In the genomic region with DNA sequence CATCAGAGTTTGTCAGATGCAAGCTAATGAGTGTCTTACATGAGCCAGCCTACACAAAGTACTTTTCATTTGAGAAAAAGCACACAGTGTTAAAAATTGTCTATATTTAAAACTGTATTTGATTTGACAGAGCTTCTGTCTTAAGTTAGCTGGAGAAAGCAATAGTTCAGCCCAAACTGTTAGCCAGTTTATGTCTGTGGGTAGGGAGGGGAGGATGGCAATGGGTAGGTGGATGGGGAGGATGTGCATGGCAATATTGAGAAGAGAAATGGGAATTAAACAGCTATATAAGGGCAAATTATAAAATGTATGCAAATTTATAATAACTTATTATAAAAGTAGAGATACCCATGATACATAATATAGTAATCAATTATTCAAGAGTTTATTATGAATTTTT, we compare ENCODE assay signal across 28 cellular contexts. TPM values are rescaled to one million over a fixed set of nuclear protein-coding genes. Genes with fewer than 3 reads are reported as not detected.
DNase-seq lines count a peak whose midpoint lies in the region; TF ChIP-seq lines count a peak whose summit lies in the region.
"Had no signal": no experiment of that assay in that cellular context is flagged by ENCODE, and none has a peak within 500 bp of the region (broad histone marks: within the 10 kb centered on the region; RNA-seq: fewer than 3 reads in every experiment).

No MANE protein-coding gene starts in this region.

- TF ChIP-seq CTCF in nephron progenitor cell (IDR thresholded peaks at IDR 0.05): no peak
- TF ChIP-seq CTCF in glutamatergic neuron (IDR thresholded peaks at IDR 0.05; ENCODE audit: partially characterized antibody, unreplicated experiment): no peak

- H3K27me3 Mint-ChIP-seq in nephron progenitor cell (ENCODE audit: low read depth, poor library complexity): no peaks in the 10 kb centered on the region
- H3K27me3 Mint-ChIP-seq in glutamatergic neuron (ENCODE audit: unreplicated experiment): peaks cover 2% of the 10 kb centered on the region
- H3K27me3 Mint-ChIP-seq: B cell; CD4-positive, alpha-beta memory T cell; CD4-positive, alpha-beta T cell; CD4-positive, CD25-positive, alpha-beta regulatory T cell; CD8-positive, alpha-beta memory T cell had no signal

- H3K27ac Mint-ChIP-seq in nephron progenitor cell (no peak overlapping the region), glutamatergic neuron (ENCODE audit: unreplicated experiment) (no peak overlapping the region)
- H3K27ac Mint-ChIP-seq: B cell; CD14-positive monocyte; CD4-positive, alpha-beta memory T cell; CD4-positive, alpha-beta T cell; CD4-positive, CD25-positive, alpha-beta regulatory T cell; CD8-positive, alpha-beta memory T cell; CD8-positive, alpha-beta T cell had no signal

- peak; percentile 23 for DNase-seq in Ammon's horn (ENCODE audit: low spot score)
- DNase-seq in putamen (ENCODE audit: low spot score): peak; percentile 57
- DNase-seq in nephron progenitor cell: no peak
- DNase-seq in glutamatergic neuron: no peak
- DNase-seq: 8988T; ACHN; AML-193; BE2C; C1 segment of cervical spinal cord; Caco-2; Calu3; CD4-positive, alpha-beta memory T cell; CD4-positive, alpha-beta T cell; CD4-positive, CD25-positive, alpha-beta regulatory T cell; CD8-positive, alpha-beta memory T cell; CD8-positive, alpha-beta T cell; COR-L47; DMS 273 treated with DMSO at 0.1 percent for 48 hours; DMS153; DMS53; DMS79; DMS79 treated with DMSO at 0.1 percent for 48 hours; DND-41; EL had no signal

- no peak overlapping the region for H3K4me3 Mint-ChIP-seq in nephron progenitor cell
- H3K4me3 Mint-ChIP-seq in glutamatergic neuron (ENCODE audit: unreplicated experiment): no peak overlapping the region
- H3K4me3 Mint-ChIP-seq: B cell; CD14-positive monocyte; CD4-positive, alpha-beta memory T cell; CD4-positive, alpha-beta T cell; CD4-positive, CD25-positive, alpha-beta regulatory T cell; CD8-positive, alpha-beta memory T cell; CD8-positive, alpha-beta T cell had no signal

- H3K4me1 Mint-ChIP-seq in nephron progenitor cell (no peaks in the 10 kb centered on the region), glutamatergic neuron (ENCODE audit: low read depth, unreplicated experiment) (peaks cover 3% of the 10 kb centered on the region)
- H3K4me1 Mint-ChIP-seq: B cell; CD4-positive, alpha-beta memory T cell; CD4-positive, CD25-positive, alpha-beta regulatory T cell; CD8-positive, alpha-beta memory T cell had no signal

- no peaks in the 10 kb centered on the region for H3K36me3 Mint-ChIP-seq in nephron progenitor cell (ENCODE audit: low read depth)
- no peaks in the 10 kb centered on the region for H3K36me3 Mint-ChIP-seq in glutamatergic neuron (ENCODE audit: unreplicated experiment)
- H3K36me3 Mint-ChIP-seq: CD14-positive monocyte; CD4-positive, alpha-beta memory T cell; CD4-positive, CD25-positive, alpha-beta regulatory T cell; CD8-positive, alpha-beta memory T cell; CD8-positive, alpha-beta T cell had no signal

- no peaks in the 10 kb centered on the region for H3K9me3 Mint-ChIP-seq in nephron progenitor cell
- no peaks in the 10 kb centered on the region for H3K9me3 Mint-ChIP-seq in glutamatergic neuron (ENCODE audit: unreplicated experiment)

RNA-seq across cellular contexts. Expression of gene CDH9, which starts 31.3 kb away (rescaled TPM):
- total RNA-seq in glutamatergic neuron (ENCODE audit: unreplicated experiment): 3.6 TPM
- total RNA-seq: A673; B cell; Caco-2; Calu3; CD4-positive, alpha-beta memory T cell; CD4-positive, alpha-beta T cell; CD4-positive, CD25-positive, alpha-beta regulatory T cell; CD8-positive, alpha-beta memory T cell; CD8-positive, alpha-beta T cell; Daoy had no signal

Comparison
In these comparisons a context has a peak if more than half of its experiments do, and no peak if none do; other contexts are left out.
1. DNase-seq: peak in Ammon's horn (single experiment) and putamen (single experiment); none in nephron progenitor cell (single experiment) and glutamatergic neuron (single experiment).